In genomic region chr19:14160017-14160703, GRCh38 we compare ENCODE assay signal across 8 cellular contexts.
"Had no signal": no experiment of that assay in that cellular context is flagged by ENCODE, and none has a peak within 500 bp of the region (broad histone marks: within the 10 kb centered on the region; RNA-seq: fewer than 3 reads in every experiment).

No MANE protein-coding gene starts in this region.

- ATAC-seq: activated CD4-positive, CD25-positive, alpha-beta regulatory T cell treated with anti-CD3 and anti-CD28 coated beads, Interleukin-2, amount 50 U/mL, for 24 hours; activated T-cell treated with anti-CD3 and anti-CD28 coated beads, Interleukin-2, amount 50 U/mL, for 4 hours; heart left ventricle had no signal

- H3K27ac ChIP-seq: heart left ventricle, skin epidermis had no signal

- H3K27me3 ChIP-seq: heart left ventricle had no signal

- H3K4me1 ChIP-seq: heart left ventricle had no signal

- DNase-seq: activated gamma-delta T cell treated with Interleukin-2 at 50 U/mL for 16 hours; activated T-cell treated with anti-CD3 and anti-CD28 coated beads, Interleukin-2, amount 50 U/mL, for 4 hours; aorta; foreskin melanocyte; heart left ventricle; naive B cell had no signal

- H3K4me3 ChIP-seq: heart left ventricle, skin epidermis had no signal

- H3K9me3 ChIP-seq: heart left ventricle had no signal
